In genomic region chr13:19863323-19864017, GRCh38 we compare ENCODE assay signal across 1 cellular context.
A peak's percentile ranks its signal among the peaks of the same experiment; 100 is the strongest.
TF ChIP-seq lines count a peak whose summit lies in the region.

Gene ZMYM5, minus strand, starts transcription at chr13:19863649. Its CDS starts 11,469 bp downstream, at chr13:19852180.

TF ChIP-seq in HepG2, 621 proteins besides CTCF, POLR2A, EP300 and RAD21 (continued from another document and continues in another):
- TF ChIP-seq E2F1 (CRISPR knock-in tag; IDR thresholded peaks at IDR 0.05), result peak; percentile 55; the same call in 1 of the 2 replicates
- no peak for TF ChIP-seq ZNF749 (CRISPR knock-in tag; IDR thresholded peaks at IDR 0.05; ENCODE audit: borderline replicate concordance)
- TF ChIP-seq ZNF337 (CRISPR knock-in tag; IDR thresholded peaks at IDR 0.05; ENCODE audit: borderline replicate concordance, low read depth), result no peak
- TF ChIP-seq ZNF713 (CRISPR knock-in tag; IDR thresholded peaks at IDR 0.05), result no peak
- no peak; the same call in 1 of the 2 replicates for TF ChIP-seq THAP9 (CRISPR knock-in tag; IDR thresholded peaks at IDR 0.05; ENCODE audit: borderline replicate concordance)
- TF ChIP-seq PAWR (CRISPR knock-in tag; IDR thresholded peaks at IDR 0.05; ENCODE audit: borderline replicate concordance), result no peak
- TF ChIP-seq ZNF503 (CRISPR knock-in tag; IDR thresholded peaks at IDR 0.05), result no peak
- TF ChIP-seq SETDB1 (CRISPR knock-in tag; IDR thresholded peaks at IDR 0.05; ENCODE audit: borderline replicate concordance), result no peak
- no peak for TF ChIP-seq TOPORS (CRISPR knock-in tag; IDR thresholded peaks at IDR 0.05)
- no peak for TF ChIP-seq ATF2 (CRISPR knock-in tag; IDR thresholded peaks at IDR 0.05)
- no peak for TF ChIP-seq IKZF1 (IDR thresholded peaks at IDR 0.05)
- TF ChIP-seq NFYB (CRISPR knock-in tag; IDR thresholded peaks at IDR 0.05), result peak; percentile 98
- TF ChIP-seq GABPB1 (CRISPR knock-in tag; IDR thresholded peaks at IDR 0.05), result peak; percentile 83
- TF ChIP-seq ZNF274 (CRISPR knock-in tag; IDR thresholded peaks at IDR 0.05), result no peak
- TF ChIP-seq TFDP1 (CRISPR knock-in tag; IDR thresholded peaks at IDR 0.05; ENCODE audit: borderline replicate concordance), result peak; percentile 42; the same call in 1 of the 2 replicates
- no peak; the same call in 1 of the 2 replicates for TF ChIP-seq MXD3 (CRISPR knock-in tag; IDR thresholded peaks at IDR 0.05)
- TF ChIP-seq MXI1 (IDR thresholded peaks at IDR 0.05; ENCODE audit: borderline replicate concordance, low read depth, low read length), result peak; percentile 64; the same call in 1 of the 3 replicates
- TF ChIP-seq SOX6 (IDR thresholded peaks at IDR 0.05), result no peak
- TF ChIP-seq SOX6 (CRISPR knock-in tag; IDR thresholded peaks at IDR 0.05), result no peak; the same call in 1 of the 2 replicates
- TF ChIP-seq KDM3A (CRISPR knock-in tag; IDR thresholded peaks at IDR 0.05; ENCODE audit: low read depth), result no peak
- TF ChIP-seq ZNF678 (CRISPR knock-in tag; IDR thresholded peaks at IDR 0.05), result no peak
- no peak for TF ChIP-seq REXO4 (CRISPR knock-in tag; IDR thresholded peaks at IDR 0.05; ENCODE audit: borderline replicate concordance)
- TF ChIP-seq ARNTL (CRISPR knock-in tag; IDR thresholded peaks at IDR 0.05), result no peak
- 0 out of 2 replicates have a peak, but pooled peaks have one; percentile 30 for TF ChIP-seq NFKBIZ (CRISPR knock-in tag; IDR thresholded peaks at IDR 0.05)
- TF ChIP-seq IRF9 (CRISPR knock-in tag; IDR thresholded peaks at IDR 0.05; ENCODE audit: borderline replicate concordance), result 0 out of 2 replicates have a peak, but pooled peaks have one; percentile 37
- no peak for TF ChIP-seq SRSF4 (IDR thresholded peaks at IDR 0.05; ENCODE audit: low read depth, low read length, poor library complexity, severe bottlenecking)
- TF ChIP-seq JARID2 (CRISPR knock-in tag; IDR thresholded peaks at IDR 0.05; ENCODE audit: insufficient replicate concordance), result no peak
- TF ChIP-seq GFI1 (CRISPR knock-in tag; IDR thresholded peaks at IDR 0.05; ENCODE audit: borderline replicate concordance), result no peak
- TF ChIP-seq ZFP36L2 (CRISPR knock-in tag; IDR thresholded peaks at IDR 0.05), result no peak
- peak; percentile 17; the same call in 1 of the 2 replicates for TF ChIP-seq BCL6 (CRISPR knock-in tag; IDR thresholded peaks at IDR 0.05)
- no peak for TF ChIP-seq CCAR2 (optimal IDR thresholded peaks at IDR 0.05; ENCODE audit: low read depth, low read length)
- TF ChIP-seq ZNF234 (CRISPR knock-in tag; conservative IDR thresholded peaks at IDR 0.05), result no peak
- no peak; the same call in 1 of the 2 replicates for TF ChIP-seq ZNF784 (CRISPR knock-in tag; IDR thresholded peaks at IDR 0.05; ENCODE audit: borderline replicate concordance)
- TF ChIP-seq ZSCAN12 (CRISPR knock-in tag; IDR thresholded peaks at IDR 0.05), result 0 out of 2 replicates have a peak, but pooled peaks have one; percentile 32
- peak; percentile 80 for TF ChIP-seq TBX2 (CRISPR knock-in tag; IDR thresholded peaks at IDR 0.05; ENCODE audit: borderline replicate concordance)
- no peak for TF ChIP-seq ATRX (CRISPR knock-in tag; IDR thresholded peaks at IDR 0.05; ENCODE audit: borderline replicate concordance)
- TF ChIP-seq PAXIP1 (CRISPR knock-in tag; conservative IDR thresholded peaks at IDR 0.05), result no peak
- no peak for TF ChIP-seq NFRKB (IDR thresholded peaks at IDR 0.05)
- TF ChIP-seq ZNF616 (CRISPR knock-in tag; IDR thresholded peaks at IDR 0.05; ENCODE audit: low read depth), result no peak; the same call in 1 of the 2 replicates
- no peak for TF ChIP-seq ONECUT2 (CRISPR knock-in tag; IDR thresholded peaks at IDR 0.05)
- no peak for TF ChIP-seq ZNF562 (CRISPR knock-in tag; IDR thresholded peaks at IDR 0.05; ENCODE audit: borderline replicate concordance)
- TF ChIP-seq CAMTA2 (CRISPR knock-in tag; IDR thresholded peaks at IDR 0.05; ENCODE audit: borderline replicate concordance), result no peak; the same call in 1 of the 2 replicates
- TF ChIP-seq KAT7 (CRISPR knock-in tag; IDR thresholded peaks at IDR 0.05; ENCODE audit: borderline replicate concordance), result no peak
- TF ChIP-seq ETS1 (CRISPR knock-in tag; IDR thresholded peaks at IDR 0.05), result peak; percentile 58; the same call in 1 of the 2 replicates
- TF ChIP-seq MTF1 (CRISPR knock-in tag; IDR thresholded peaks at IDR 0.05), result no peak
